1 cellular context compared by ENCODE assay signal in the genomic region with DNA sequence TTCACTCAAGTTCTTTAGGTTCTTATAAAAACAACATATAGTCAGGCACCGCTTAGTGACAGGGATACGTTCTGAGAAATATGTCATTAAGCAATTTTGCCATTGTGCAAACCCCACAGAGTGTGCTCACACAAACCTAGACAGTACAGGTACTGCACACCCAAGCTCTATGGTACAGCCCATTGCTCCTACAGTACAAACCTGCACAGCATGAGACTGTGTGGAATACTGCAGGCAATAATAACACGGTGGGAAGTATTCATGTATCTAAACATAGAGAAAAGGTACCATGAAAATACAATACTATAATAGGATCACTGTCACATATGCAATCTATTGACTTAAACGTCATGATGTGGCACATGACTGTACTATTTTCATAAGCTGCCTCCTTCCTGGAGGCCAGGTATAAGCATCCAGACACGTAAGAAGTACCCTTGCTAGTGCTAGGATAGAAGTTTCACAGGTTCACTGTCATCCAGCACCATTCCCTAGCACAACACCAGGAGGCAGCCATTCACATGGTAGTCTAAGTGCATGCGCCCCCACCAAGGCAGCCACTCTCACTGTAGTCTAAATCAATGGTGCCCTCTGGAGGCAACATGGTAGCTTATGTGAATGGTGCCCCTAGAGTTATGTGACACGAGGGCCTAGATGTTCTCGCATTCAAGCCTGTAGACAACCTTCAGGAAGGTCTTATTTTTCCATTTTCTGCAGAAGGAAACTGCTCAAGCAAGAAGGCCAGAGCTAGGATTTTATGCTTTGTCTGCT.
TF ChIP-seq lines count a peak whose summit lies in the region.

No MANE protein-coding gene starts in this region.

TF ChIP-seq in K562, 482 proteins besides CTCF, POLR2A, EP300 and RAD21 (continued from another document and continues in another):
- TF ChIP-seq, protein P1, sequence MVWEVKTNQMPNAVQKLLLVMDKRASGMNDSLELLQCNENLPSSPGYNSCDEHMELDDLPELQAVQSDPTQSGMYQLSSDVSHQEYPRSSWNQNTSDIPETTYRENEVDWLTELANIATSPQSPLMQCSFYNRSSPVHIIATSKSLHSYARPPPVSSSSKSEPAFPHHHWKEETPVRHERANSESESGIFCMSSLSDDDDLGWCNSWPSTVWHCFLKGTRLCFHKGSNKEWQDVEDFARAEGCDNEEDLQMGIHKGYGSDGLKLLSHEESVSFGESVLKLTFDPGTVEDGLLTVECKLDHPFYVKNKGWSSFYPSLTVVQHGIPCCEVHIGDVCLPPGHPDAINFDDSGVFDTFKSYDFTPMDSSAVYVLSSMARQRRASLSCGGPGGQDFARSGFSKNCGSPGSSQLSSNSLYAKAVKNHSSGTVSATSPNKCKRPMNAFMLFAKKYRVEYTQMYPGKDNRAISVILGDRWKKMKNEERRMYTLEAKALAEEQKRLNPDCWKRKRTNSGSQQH (CRISPR knock-in tag; IDR thresholded peaks at IDR 0.05): peak; percentile 61; the same call in 1 of the 2 replicates
- TF ChIP-seq, protein P2, sequence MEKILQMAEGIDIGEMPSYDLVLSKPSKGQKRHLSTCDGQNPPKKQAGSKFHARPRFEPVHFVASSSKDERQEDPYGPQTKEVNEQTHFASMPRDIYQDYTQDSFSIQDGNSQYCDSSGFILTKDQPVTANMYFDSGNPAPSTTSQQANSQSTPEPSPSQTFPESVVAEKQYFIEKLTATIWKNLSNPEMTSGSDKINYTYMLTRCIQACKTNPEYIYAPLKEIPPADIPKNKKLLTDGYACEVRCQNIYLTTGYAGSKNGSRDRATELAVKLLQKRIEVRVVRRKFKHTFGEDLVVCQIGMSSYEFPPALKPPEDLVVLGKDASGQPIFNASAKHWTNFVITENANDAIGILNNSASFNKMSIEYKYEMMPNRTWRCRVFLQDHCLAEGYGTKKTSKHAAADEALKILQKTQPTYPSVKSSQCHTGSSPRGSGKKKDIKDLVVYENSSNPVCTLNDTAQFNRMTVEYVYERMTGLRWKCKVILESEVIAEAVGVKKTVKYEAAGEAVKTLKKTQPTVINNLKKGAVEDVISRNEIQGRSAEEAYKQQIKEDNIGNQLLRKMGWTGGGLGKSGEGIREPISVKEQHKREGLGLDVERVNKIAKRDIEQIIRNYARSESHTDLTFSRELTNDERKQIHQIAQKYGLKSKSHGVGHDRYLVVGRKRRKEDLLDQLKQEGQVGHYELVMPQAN (IDR thresholded peaks at IDR 0.05; ENCODE audit: borderline replicate concordance): no peak
- TF ChIP-seq CHD4 (IDR thresholded peaks at IDR 0.05; ENCODE audit: insufficient read depth, insufficient replicate concordance, low read depth, low read length, poor library complexity, severe bottlenecking) (no peak), DIDO1 (tag; IDR thresholded peaks at IDR 0.05; ENCODE audit: low read depth) (no peak), DDX20 (tag; IDR thresholded peaks at IDR 0.05; ENCODE audit: low read depth) (no peak), SMAD2 (IDR thresholded peaks at IDR 0.05; ENCODE audit: low read depth, low read length) (no peak), CAMTA2 (CRISPR knock-in tag; conservative IDR thresholded peaks at IDR 0.05) (peak; percentile 62; the same call in 1 of the 2 replicates), SP2 (IDR thresholded peaks at IDR 0.05; ENCODE audit: extremely low read depth, low read depth, low read length, poor library complexity, severe bottlenecking) (no peak), ZFX (CRISPR knock-in tag; IDR thresholded peaks at IDR 0.05) (peak; percentile 53), ZNF146 (CRISPR knock-in tag; IDR thresholded peaks at IDR 0.05; ENCODE audit: unreplicated experiment) (no peak), L3MBTL2 (IDR thresholded peaks at IDR 0.05) (peak; percentile 74), ZNF184 (CRISPR knock-in tag; IDR thresholded peaks at IDR 0.05) (no peak), TAF1 (IDR thresholded peaks at IDR 0.05; ENCODE audit: control insufficient read depth, extremely low read depth, insufficient read depth, low read length, severe bottlenecking) (no peak), WHSC1 (IDR thresholded peaks at IDR 0.05; ENCODE audit: low read length) (no peak), MAFK (IDR thresholded peaks at IDR 0.05; ENCODE audit: low read length) (peak; percentile 14; the same call in 1 of the 2 replicates), HIVEP1 (CRISPR knock-in tag; IDR thresholded peaks at IDR 0.05) (peak; percentile 69; the same call in 1 of the 2 replicates), DMBX1 (CRISPR knock-in tag; IDR thresholded peaks at IDR 0.05; ENCODE audit: borderline replicate concordance) (peak; percentile 90), KAT8 (IDR thresholded peaks at IDR 0.05; ENCODE audit: low read depth) (no peak), RFX5 (IDR thresholded peaks at IDR 0.05; ENCODE audit: low read depth, low read length) (no peak), SNRNP70 (optimal IDR thresholded peaks at IDR 0.05; ENCODE audit: low read depth, low read length) (no peak), ADNP (tag; IDR thresholded peaks at IDR 0.05) (0 out of 2 replicates have a peak, but pooled peaks have one; percentile 41), E2F3 (CRISPR knock-in tag; IDR thresholded peaks at IDR 0.05) (no peak), HNRNPH1 (optimal IDR thresholded peaks at IDR 0.05; ENCODE audit: low read depth, low read length) (no peak)
- TF ChIP-seq, protein P3, sequence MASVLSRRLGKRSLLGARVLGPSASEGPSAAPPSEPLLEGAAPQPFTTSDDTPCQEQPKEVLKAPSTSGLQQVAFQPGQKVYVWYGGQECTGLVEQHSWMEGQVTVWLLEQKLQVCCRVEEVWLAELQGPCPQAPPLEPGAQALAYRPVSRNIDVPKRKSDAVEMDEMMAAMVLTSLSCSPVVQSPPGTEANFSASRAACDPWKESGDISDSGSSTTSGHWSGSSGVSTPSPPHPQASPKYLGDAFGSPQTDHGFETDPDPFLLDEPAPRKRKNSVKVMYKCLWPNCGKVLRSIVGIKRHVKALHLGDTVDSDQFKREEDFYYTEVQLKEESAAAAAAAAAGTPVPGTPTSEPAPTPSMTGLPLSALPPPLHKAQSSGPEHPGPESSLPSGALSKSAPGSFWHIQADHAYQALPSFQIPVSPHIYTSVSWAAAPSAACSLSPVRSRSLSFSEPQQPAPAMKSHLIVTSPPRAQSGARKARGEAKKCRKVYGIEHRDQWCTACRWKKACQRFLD (CRISPR knock-in tag; IDR thresholded peaks at IDR 0.05): peak; percentile 43; the same call in 1 of the 2 replicates
- TF ChIP-seq, protein P4, sequence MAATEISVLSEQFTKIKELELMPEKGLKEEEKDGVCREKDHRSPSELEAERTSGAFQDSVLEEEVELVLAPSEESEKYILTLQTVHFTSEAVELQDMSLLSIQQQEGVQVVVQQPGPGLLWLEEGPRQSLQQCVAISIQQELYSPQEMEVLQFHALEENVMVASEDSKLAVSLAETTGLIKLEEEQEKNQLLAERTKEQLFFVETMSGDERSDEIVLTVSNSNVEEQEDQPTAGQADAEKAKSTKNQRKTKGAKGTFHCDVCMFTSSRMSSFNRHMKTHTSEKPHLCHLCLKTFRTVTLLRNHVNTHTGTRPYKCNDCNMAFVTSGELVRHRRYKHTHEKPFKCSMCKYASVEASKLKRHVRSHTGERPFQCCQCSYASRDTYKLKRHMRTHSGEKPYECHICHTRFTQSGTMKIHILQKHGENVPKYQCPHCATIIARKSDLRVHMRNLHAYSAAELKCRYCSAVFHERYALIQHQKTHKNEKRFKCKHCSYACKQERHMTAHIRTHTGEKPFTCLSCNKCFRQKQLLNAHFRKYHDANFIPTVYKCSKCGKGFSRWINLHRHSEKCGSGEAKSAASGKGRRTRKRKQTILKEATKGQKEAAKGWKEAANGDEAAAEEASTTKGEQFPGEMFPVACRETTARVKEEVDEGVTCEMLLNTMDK (IDR thresholded peaks at IDR 0.05; ENCODE audit: borderline replicate concordance, insufficient read depth, low read depth, low read length, poor library complexity, severe bottlenecking): peak; percentile 56
- TF ChIP-seq, protein P5, sequence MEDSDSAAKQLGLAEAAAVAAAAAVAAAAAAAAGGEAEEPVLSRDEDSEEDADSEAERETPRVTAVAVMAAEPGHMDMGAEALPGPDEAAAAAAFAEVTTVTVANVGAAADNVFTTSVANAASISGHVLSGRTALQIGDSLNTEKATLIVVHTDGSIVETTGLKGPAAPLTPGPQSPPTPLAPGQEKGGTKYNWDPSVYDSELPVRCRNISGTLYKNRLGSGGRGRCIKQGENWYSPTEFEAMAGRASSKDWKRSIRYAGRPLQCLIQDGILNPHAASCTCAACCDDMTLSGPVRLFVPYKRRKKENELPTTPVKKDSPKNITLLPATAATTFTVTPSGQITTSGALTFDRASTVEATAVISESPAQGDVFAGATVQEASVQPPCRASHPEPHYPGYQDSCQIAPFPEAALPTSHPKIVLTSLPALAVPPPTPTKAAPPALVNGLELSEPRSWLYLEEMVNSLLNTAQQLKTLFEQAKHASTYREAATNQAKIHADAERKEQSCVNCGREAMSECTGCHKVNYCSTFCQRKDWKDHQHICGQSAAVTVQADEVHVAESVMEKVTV (CRISPR knock-in tag; IDR thresholded peaks at IDR 0.05): peak; percentile 100
- TF ChIP-seq, protein P6, sequence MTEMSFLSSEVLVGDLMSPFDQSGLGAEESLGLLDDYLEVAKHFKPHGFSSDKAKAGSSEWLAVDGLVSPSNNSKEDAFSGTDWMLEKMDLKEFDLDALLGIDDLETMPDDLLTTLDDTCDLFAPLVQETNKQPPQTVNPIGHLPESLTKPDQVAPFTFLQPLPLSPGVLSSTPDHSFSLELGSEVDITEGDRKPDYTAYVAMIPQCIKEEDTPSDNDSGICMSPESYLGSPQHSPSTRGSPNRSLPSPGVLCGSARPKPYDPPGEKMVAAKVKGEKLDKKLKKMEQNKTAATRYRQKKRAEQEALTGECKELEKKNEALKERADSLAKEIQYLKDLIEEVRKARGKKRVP (CRISPR knock-in tag; IDR thresholded peaks at IDR 0.05): no peak
- TF ChIP-seq, protein P7, sequence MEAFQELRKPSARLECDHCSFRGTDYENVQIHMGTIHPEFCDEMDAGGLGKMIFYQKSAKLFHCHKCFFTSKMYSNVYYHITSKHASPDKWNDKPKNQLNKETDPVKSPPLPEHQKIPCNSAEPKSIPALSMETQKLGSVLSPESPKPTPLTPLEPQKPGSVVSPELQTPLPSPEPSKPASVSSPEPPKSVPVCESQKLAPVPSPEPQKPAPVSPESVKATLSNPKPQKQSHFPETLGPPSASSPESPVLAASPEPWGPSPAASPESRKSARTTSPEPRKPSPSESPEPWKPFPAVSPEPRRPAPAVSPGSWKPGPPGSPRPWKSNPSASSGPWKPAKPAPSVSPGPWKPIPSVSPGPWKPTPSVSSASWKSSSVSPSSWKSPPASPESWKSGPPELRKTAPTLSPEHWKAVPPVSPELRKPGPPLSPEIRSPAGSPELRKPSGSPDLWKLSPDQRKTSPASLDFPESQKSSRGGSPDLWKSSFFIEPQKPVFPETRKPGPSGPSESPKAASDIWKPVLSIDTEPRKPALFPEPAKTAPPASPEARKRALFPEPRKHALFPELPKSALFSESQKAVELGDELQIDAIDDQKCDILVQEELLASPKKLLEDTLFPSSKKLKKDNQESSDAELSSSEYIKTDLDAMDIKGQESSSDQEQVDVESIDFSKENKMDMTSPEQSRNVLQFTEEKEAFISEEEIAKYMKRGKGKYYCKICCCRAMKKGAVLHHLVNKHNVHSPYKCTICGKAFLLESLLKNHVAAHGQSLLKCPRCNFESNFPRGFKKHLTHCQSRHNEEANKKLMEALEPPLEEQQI (IDR thresholded peaks at IDR 0.05): peak; percentile 54; the same call in 1 of the 2 replicates
- TF ChIP-seq, protein P8, sequence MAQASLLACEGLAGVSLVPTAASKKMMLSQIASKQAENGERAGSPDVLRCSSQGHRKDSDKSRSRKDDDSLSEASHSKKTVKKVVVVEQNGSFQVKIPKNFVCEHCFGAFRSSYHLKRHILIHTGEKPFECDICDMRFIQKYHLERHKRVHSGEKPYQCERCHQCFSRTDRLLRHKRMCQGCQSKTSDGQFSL (CRISPR knock-in tag; IDR thresholded peaks at IDR 0.05): peak; percentile 74; the same call in 1 of the 2 replicates
- TF ChIP-seq, protein P8 (tag; IDR thresholded peaks at IDR 0.05): peak in 1 of 2 experiments; percentile 48; a peak in 1 of 4 replicates
- TF ChIP-seq, protein P9, sequence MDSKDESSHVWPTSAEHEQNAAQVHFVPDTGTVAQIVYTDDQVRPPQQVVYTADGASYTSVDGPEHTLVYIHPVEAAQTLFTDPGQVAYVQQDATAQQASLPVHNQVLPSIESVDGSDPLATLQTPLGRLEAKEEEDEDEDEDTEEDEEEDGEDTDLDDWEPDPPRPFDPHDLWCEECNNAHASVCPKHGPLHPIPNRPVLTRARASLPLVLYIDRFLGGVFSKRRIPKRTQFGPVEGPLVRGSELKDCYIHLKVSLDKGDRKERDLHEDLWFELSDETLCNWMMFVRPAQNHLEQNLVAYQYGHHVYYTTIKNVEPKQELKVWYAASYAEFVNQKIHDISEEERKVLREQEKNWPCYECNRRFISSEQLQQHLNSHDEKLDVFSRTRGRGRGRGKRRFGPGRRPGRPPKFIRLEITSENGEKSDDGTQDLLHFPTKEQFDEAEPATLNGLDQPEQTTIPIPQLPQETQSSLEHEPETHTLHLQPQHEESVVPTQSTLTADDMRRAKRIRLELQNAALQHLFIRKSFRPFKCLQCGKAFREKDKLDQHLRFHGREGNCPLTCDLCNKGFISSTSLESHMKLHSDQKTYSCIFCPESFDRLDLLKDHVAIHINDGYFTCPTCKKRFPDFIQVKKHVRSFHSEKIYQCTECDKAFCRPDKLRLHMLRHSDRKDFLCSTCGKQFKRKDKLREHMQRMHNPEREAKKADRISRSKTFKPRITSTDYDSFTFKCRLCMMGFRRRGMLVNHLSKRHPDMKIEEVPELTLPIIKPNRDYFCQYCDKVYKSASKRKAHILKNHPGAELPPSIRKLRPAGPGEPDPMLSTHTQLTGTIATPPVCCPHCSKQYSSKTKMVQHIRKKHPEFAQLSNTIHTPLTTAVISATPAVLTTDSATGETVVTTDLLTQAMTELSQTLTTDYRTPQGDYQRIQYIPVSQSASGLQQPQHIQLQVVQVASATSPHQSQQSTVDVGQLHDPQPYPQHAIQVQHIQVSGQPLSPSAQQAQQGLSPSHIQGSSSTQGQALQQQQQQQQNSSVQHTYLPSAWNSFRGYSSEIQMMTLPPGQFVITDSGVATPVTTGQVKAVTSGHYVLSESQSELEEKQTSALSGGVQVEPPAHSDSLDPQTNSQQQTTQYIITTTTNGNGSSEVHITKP (IDR thresholded peaks at IDR 0.05; ENCODE audit: partially characterized antibody): peak; percentile 15
- TF ChIP-seq, protein P10, sequence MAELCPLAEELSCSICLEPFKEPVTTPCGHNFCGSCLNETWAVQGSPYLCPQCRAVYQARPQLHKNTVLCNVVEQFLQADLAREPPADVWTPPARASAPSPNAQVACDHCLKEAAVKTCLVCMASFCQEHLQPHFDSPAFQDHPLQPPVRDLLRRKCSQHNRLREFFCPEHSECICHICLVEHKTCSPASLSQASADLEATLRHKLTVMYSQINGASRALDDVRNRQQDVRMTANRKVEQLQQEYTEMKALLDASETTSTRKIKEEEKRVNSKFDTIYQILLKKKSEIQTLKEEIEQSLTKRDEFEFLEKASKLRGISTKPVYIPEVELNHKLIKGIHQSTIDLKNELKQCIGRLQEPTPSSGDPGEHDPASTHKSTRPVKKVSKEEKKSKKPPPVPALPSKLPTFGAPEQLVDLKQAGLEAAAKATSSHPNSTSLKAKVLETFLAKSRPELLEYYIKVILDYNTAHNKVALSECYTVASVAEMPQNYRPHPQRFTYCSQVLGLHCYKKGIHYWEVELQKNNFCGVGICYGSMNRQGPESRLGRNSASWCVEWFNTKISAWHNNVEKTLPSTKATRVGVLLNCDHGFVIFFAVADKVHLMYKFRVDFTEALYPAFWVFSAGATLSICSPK (IDR thresholded peaks at IDR 0.05; ENCODE audit: borderline replicate concordance): no peak
